In the genomic region with DNA sequence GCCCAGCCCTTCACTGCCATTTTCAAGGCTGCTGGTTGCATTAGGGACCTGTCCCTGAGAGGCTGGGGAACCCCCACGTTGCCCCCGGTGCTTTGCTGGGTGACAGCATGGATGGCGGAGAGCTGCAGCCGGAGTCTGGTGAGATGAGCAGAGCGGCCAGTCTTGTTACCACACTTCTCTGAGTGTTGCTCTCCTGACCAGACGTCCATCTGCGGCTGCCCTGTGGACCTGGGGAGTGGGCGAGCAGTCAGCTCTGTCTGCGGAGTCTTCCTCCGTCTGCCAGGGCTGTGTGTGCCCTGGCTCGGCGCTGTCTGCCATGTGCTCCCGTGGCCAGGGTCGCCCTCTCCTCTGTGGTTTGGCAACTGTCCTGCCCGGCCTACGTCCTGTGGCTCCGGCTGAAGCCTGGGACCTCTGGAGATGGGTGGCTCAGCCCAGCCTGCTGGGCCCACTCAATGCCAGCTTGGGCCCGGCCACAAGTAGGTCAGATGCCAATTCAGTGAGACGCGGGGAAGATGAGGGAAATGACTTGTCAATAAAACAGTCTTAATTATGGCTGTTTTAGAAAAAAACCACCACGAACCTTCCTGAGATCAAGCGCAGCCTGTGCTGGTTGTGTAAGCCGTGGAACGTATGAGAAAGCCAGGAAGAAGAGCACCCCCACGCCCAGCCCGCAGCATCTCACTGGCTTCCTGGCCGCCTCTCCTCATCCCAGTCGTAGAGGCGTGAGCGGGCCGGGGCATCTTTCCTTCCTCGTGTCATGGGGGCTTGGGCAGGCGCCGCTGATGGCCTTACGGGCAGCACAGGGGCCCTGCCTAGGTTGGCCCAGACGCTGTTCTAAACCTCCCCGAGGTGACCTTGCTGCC, we compare ENCODE assay signal across 16 cellular contexts. TPM values are rescaled to one million over a fixed set of nuclear protein-coding genes. Genes with fewer than 3 reads are reported as not detected.
DNase-seq lines count a peak whose midpoint lies in the region; ATAC-seq and TF ChIP-seq lines count a peak whose summit lies in the region.
"Had no signal": no experiment of that assay in that cellular context is flagged by ENCODE, and none has a peak within 500 bp of the region (broad histone marks: within the 10 kb centered on the region; RNA-seq: fewer than 3 reads in every experiment).

No MANE protein-coding gene starts in this region.

- no peak for ATAC-seq in activated CD4-positive, CD25-positive, alpha-beta regulatory T cell treated with anti-CD3 and anti-CD28 coated beads, Interleukin-2, amount 50 U/mL, for 24 hours
- ATAC-seq: activated CD8-positive, alpha-beta T cell treated with anti-CD3 and anti-CD28 coated beads, Interleukin-2, amount 10 ng/mL, durations not matched to agents 7 days and 5 days; esophagus mucosa had no signal

- H3K27me3 ChIP-seq in H7 (ENCODE audit: control insufficient read depth, insufficient read depth, low read length) (no peaks in the 10 kb centered on the region), spleen (replicated peaks in 1 of 7) (no peaks in the 10 kb centered on the region)

- H3K36me3 Mint-ChIP-seq in immature natural killer cell, result no peaks in the 10 kb centered on the region

- no peaks in the 10 kb centered on the region for H3K9me3 Mint-ChIP-seq in immature natural killer cell

- peaks cover 0 to 2% (median 1%) of the 10 kb centered on the region in 3 donors for H3K27me3 Mint-ChIP-seq in immature natural killer cell (ENCODE audit: low read depth in 3 of 3)

- intact Hi-C loops in spleen (cut with DNase I; ENCODE audit: low total_unique reads), result no loop called here

- peak overlapping the region in 5 of 6 donors; percentile 7 to 62 (median 41) for H3K27ac Mint-ChIP-seq in immature natural killer cell
- H3K27ac Mint-ChIP-seq: activated CD8-positive, alpha-beta T cell treated with anti-CD3 and anti-CD28 coated beads, Interleukin-2, amount 10 ng/mL, durations not matched to agents 7 days and 5 days had no signal

- WGBS in spleen, 5 donors, result 62 to 75% (median 68%) methylated on average over 21 to 37 of the region's 37 CpGs

- H3K4me3 ChIP-seq in H7 (ENCODE audit: insufficient read depth, low read depth, low read length), result no peak overlapping the region
- no peak overlapping the region for H3K4me3 ChIP-seq in spleen
- H3K4me3 ChIP-seq: GM23248, thoracic aorta had no signal

- DNase-seq in H7 (peak; percentile 36), UCSD-AML1 (lab: John Stamatoyannopoulos, UW; ENCODE audit: unreplicated experiment) (peak; percentile 28), immature natural killer cell (no peak), spleen (peak; percentile 51), NCI-H345 treated with DMSO at 0.1 percent for 48 hours (lab: John Stamatoyannopoulos, UW; ENCODE audit: unreplicated experiment) (no peak)
- DNase-seq in activated CD8-positive, alpha-beta memory T cell treated with anti-CD3 and anti-CD28 coated beads, Interleukin-2, amount 50 U/mL, for 48 hours, result no peak
- DNase-seq: activated CD8-positive, alpha-beta T cell treated with anti-CD3 and anti-CD28 coated beads, Interleukin-2, amount 10 ng/mL, durations not matched to agents 7 days and 5 days; cortex of kidney; DMS79 treated with DMSO at 0.1 percent for 48 hours; GM23248; NCI-H1694; NCI-H510A; OCI-M1 had no signal

- no peak for TF ChIP-seq CTCF in spleen (IDR thresholded peaks at IDR 0.05 in 8 of 11, conservative IDR thresholded peaks at IDR 0.05 in 3 of 11)

- H3K4me3 Mint-ChIP-seq in immature natural killer cell, result no peak overlapping the region
- H3K4me3 Mint-ChIP-seq: activated CD8-positive, alpha-beta T cell treated with anti-CD3 and anti-CD28 coated beads, Interleukin-2, amount 10 ng/mL, durations not matched to agents 7 days and 5 days had no signal

- H3K36me3 ChIP-seq in H7 (replicated peaks; ENCODE audit: control insufficient read depth, insufficient read depth, low read length), result no peaks in the 10 kb centered on the region
- peaks cover 0 to 40% (median 25%) of the 10 kb centered on the region in 6 donors for H3K36me3 ChIP-seq in spleen
- H3K36me3 ChIP-seq: thoracic aorta had no signal

- no peak for TF ChIP-seq POLR2A in spleen (IDR thresholded peaks at IDR 0.05)

- H3K27ac ChIP-seq in spleen, result no peak overlapping the region
- H3K27ac ChIP-seq: GM23248, thoracic aorta had no signal

- no peaks in the 10 kb centered on the region for H3K9me3 ChIP-seq in spleen
- H3K9me3 ChIP-seq: thoracic aorta had no signal

- peaks cover 34 to 39% of the 10 kb centered on the region in 2 donors for H3K4me1 Mint-ChIP-seq in immature natural killer cell

- peaks cover 12 to 60% (median 46%) of the 10 kb centered on the region in 6 donors for H3K4me1 ChIP-seq in spleen

RNA-seq across cellular contexts. Expression of a gene that starts 7.9 kb away (rescaled TPM):
- total RNA-seq in H7 (2014; rRNA removed; shearing (Covaris generic)), result 35.2 and 36.7 TPM in 2 replicates
- polyA plus RNA-seq in immature natural killer cell, result 10 to 100 TPM; 22.2 to 38.9 (median 25.9) TPM
- 10 to 100 TPM; 20.5 to 32.1 (median 28.2) TPM for total RNA-seq in spleen
- 10 to 100 TPM; 13.1 to 24.1 (median 19.2) TPM for polyA plus RNA-seq in spleen

RNA-seq across cellular contexts. Expression of a gene that starts 29.8 kb away (rescaled TPM):
- total RNA-seq in H7 (2014; rRNA removed; shearing (Covaris generic)), result 2.0 and 3.1 TPM in 2 replicates
- under 1 TPM in 1 of 3 donors, not detected in 2; 0.18 TPM for polyA plus RNA-seq in immature natural killer cell
- total RNA-seq in spleen, result 1 to 10 TPM in 6 of 7 donors, under 1 TPM in 1; 0.84 to 2.1 (median 1.2) TPM
- 1 to 10 TPM; 1.2 to 1.5 (median 1.2) TPM for polyA plus RNA-seq in spleen

Comparison
In these comparisons a context has a peak if more than half of its experiments do, and no peak if none do; other contexts are left out.
1. DNase-seq: peak in H7 (single experiment), UCSD-AML1 (single experiment) and spleen (single experiment); none in immature natural killer cell (0 of 3), NCI-H345 treated with DMSO at 0.1 percent for 48 hours (single experiment) and activated CD8-positive, alpha-beta memory T cell treated with anti-CD3 and anti-CD28 coated beads, Interleukin-2, amount 50 U/mL, for 48 hours (single experiment).